ENCODE assay signal across 17 cellular contexts in genomic region chr3:45406812-45407211, GRCh38.
"Had no signal": no experiment of that assay in that cellular context is flagged by ENCODE, and none has a peak within 500 bp of the region (broad histone marks: within the 10 kb centered on the region; RNA-seq: fewer than 3 reads in every experiment).

No MANE protein-coding gene starts in this region.

- H3K4me1 ChIP-seq: right lobe of liver had no signal

- H3K27me3 ChIP-seq: neutrophil, right lobe of liver, uterus had no signal

- H3K4me3 ChIP-seq: right lobe of liver, thoracic aorta, uterus had no signal

- H3K9me3 ChIP-seq: neutrophil, right lobe of liver, thoracic aorta, uterus had no signal

- DNase-seq: activated CD4-positive, alpha-beta T cell treated with anti-CD3 and anti-CD28 coated beads for 4 hours; activated CD4-positive, alpha-beta T cell treated with anti-CD3 and anti-CD28 coated beads, Interleukin-2, amount 50 U/mL, for 4 hours; activated naive CD4-positive, alpha-beta T cell; activated T-cell treated with anti-CD3 and anti-CD28 coated beads for 4 hours; activated T-cell treated with anti-CD3 and anti-CD28 coated beads, Interleukin-2, amount 50 U/mL, for 72 hours; effector CD4-positive, alpha-beta T cell; islet precursor cell; left ventricle myocardium superior; naive B cell; nephron progenitor cell; right lobe of liver; stimulated activated CD4-positive, alpha-beta T cell treated with anti-CD3 and anti-CD28 coated beads, Interleukin-2, amount 100 ng/mL, for 48 hours; stimulated activated naive CD4-positive, alpha-beta T cell treated with Interleukin-2 at 50 U/mL for 16 hours; uterus had no signal

- H3K36me3 ChIP-seq: thoracic aorta, uterus had no signal

- H3K27ac ChIP-seq: epithelial cell of prostate, neutrophil, right lobe of liver, uterus had no signal
